Comparison of ENCODE assay signal across 1 cellular context in genomic region chr1:159914252-159915018, GRCh38.
A peak's percentile ranks its signal among the peaks of the same experiment; 100 is the strongest.
TF ChIP-seq lines count a peak whose summit lies in the region.

No MANE protein-coding gene starts in this region.

TF ChIP-seq in A549, 52 proteins besides CTCF, POLR2A, EP300 and RAD21 (continued from another document):
- TF ChIP-seq KDM1A (IDR thresholded peaks at IDR 0.05; ENCODE audit: low read depth) (no peak), REST (IDR thresholded peaks at IDR 0.05) (no peak), RARB (CRISPR knock-in tag; IDR thresholded peaks at IDR 0.05) (no peak), EHF (CRISPR knock-in tag; IDR thresholded peaks at IDR 0.05) (no peak), CHD4 (IDR thresholded peaks at IDR 0.05; ENCODE audit: borderline replicate concordance) (no peak), POLR2AphosphoS2 (conservative IDR thresholded peaks at IDR 0.05; ENCODE audit: low read length) (peak; percentile 44; the same call in 1 of the 2 replicates), ATOH8 (CRISPR knock-in tag; IDR thresholded peaks at IDR 0.05; ENCODE audit: low read depth) (no peak), ELK1 (IDR thresholded peaks at IDR 0.05; ENCODE audit: low read depth, low read length) (no peak), HMGXB4 (CRISPR knock-in tag; IDR thresholded peaks at IDR 0.05; ENCODE audit: borderline replicate concordance) (no peak), HOXB13 (CRISPR knock-in tag; IDR thresholded peaks at IDR 0.05; ENCODE audit: low read depth) (no peak), CHD2 (IDR thresholded peaks at IDR 0.05; ENCODE audit: low read length, partially characterized antibody) (no peak), BHLHE40 (IDR thresholded peaks at IDR 0.05; ENCODE audit: low read depth, low read length) (no peak), MAZ (IDR thresholded peaks at IDR 0.05; ENCODE audit: borderline replicate concordance, low read depth, low read length) (no peak), SREBF2 (IDR thresholded peaks at IDR 0.05) (no peak), CBX8 (IDR thresholded peaks at IDR 0.05) (no peak), HOXB5 (CRISPR knock-in tag; IDR thresholded peaks at IDR 0.05) (no peak), TFCP2L1 (CRISPR knock-in tag; IDR thresholded peaks at IDR 0.05) (no peak)
- TF ChIP-seq, protein P1, sequence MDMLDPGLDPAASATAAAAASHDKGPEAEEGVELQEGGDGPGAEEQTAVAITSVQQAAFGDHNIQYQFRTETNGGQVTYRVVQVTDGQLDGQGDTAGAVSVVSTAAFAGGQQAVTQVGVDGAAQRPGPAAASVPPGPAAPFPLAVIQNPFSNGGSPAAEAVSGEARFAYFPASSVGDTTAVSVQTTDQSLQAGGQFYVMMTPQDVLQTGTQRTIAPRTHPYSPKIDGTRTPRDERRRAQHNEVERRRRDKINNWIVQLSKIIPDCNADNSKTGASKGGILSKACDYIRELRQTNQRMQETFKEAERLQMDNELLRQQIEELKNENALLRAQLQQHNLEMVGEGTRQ (IDR thresholded peaks at IDR 0.05): no peak
- TF ChIP-seq, protein P2, sequence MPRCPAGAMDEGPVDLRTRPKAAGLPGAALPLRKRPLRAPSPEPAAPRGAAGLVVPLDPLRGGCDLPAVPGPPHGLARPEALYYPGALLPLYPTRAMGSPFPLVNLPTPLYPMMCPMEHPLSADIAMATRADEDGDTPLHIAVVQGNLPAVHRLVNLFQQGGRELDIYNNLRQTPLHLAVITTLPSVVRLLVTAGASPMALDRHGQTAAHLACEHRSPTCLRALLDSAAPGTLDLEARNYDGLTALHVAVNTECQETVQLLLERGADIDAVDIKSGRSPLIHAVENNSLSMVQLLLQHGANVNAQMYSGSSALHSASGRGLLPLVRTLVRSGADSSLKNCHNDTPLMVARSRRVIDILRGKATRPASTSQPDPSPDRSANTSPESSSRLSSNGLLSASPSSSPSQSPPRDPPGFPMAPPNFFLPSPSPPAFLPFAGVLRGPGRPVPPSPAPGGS (IDR thresholded peaks at IDR 0.05): no peak
TF ChIP-seq in A549: peak in this region for 8.
